17 cellular contexts compared by ENCODE assay signal in genomic region chr19:55344444-55344843, GRCh38. TPM values are rescaled to one million over a fixed set of nuclear protein-coding genes. Genes with fewer than 3 reads are reported as not detected.
A peak's percentile ranks its signal among the peaks of the same experiment; 100 is the strongest.
DNase-seq lines count a peak whose midpoint lies in the region; ATAC-seq and TF ChIP-seq lines count a peak whose summit lies in the region.
"Had no signal": no experiment of that assay in that cellular context is flagged by ENCODE, and none has a peak within 500 bp of the region (broad histone marks: within the 10 kb centered on the region; RNA-seq: fewer than 3 reads in every experiment).

No MANE protein-coding gene starts in this region.

- H3K4me2 ChIP-seq in GM23338: no peak overlapping the region

- no peaks in the 10 kb centered on the region for H3K9me2 ChIP-seq in GM23338 (ENCODE audit: insufficient read depth)

- H3K9me3 ChIP-seq in testis: no peaks in the 10 kb centered on the region
- H3K9me3 ChIP-seq in lower lobe of right lung: no peaks in the 10 kb centered on the region
- H3K9me3 ChIP-seq: body of pancreas, upper lobe of left lung had no signal

- 0 out of 2 replicates have a peak, but pooled peaks cover 3% of the 10 kb centered on the region for H4K20me1 ChIP-seq in GM23338 (replicated peaks; ENCODE audit: insufficient read depth)

- WGBS in testis, 2 donors: 78 to 79% methylated on average over 6 to 9 of the region's 9 CpGs

- ATAC-seq in lower lobe of right lung (no peak), GM23338 (no peak)
- ATAC-seq: activated T-cell treated with anti-CD3 and anti-CD28 coated beads, Interleukin-2, amount 50 U/mL, for 4 hours; body of pancreas; left ventricle myocardium superior had no signal

- peaks cover 27% of the 10 kb centered on the region for H3K27me3 Mint-ChIP-seq in GM23338 (ENCODE audit: insufficient read depth, low read depth, poor library complexity)

- TF ChIP-seq POLR2A in testis (IDR thresholded peaks at IDR 0.05): no peak

- H3K4me3 ChIP-seq in testis (no peak overlapping the region), lower lobe of right lung (no peak overlapping the region), GM23338 (no peak overlapping the region)
- H3K4me3 ChIP-seq: body of pancreas, GM23248, upper lobe of left lung had no signal

- H3K27ac Mint-ChIP-seq in GM23338: no peak overlapping the region
- H3K27ac Mint-ChIP-seq: activated B cell treated with CpG ODN at 0.5 μM for 24 hours had no signal

- H3K4me3 Mint-ChIP-seq in GM23338: no peak overlapping the region
- H3K4me3 Mint-ChIP-seq: activated B cell treated with CpG ODN at 0.5 μM for 24 hours; activated T-cell treated with anti-CD3 and anti-CD28 coated beads, Interleukin-2, amount 50 U/mL, for 4 hours had no signal

- H3K4me1 ChIP-seq in testis (peaks cover 16% of the 10 kb centered on the region), lower lobe of right lung (peaks cover 15% of the 10 kb centered on the region), GM23338 (ENCODE audit: insufficient read depth) (peaks cover 26% of the 10 kb centered on the region)

- H3K36me3 ChIP-seq in testis (ENCODE audit: low read depth, missing control alignments) (no peaks in the 10 kb centered on the region), lower lobe of right lung (peaks cover 29% of the 10 kb centered on the region), GM23338 (ENCODE audit: insufficient read depth) (no peaks in the 10 kb centered on the region; the same call in 1 of the 2 replicates)

- intact Hi-C loops in testis (cut with DNase I; ENCODE audit: low total_unique reads): loop anchor here (5.0 kb wide), 1 partner anchor 38 kb away; the partner anchor contains the start of gene TMEM238
- intact Hi-C loops in lower lobe of right lung (cut with DNase I): no loop called here

- DNase-seq in NCI-H2081 (lab: John Stamatoyannopoulos, UW) (peak; percentile 49 to 70), NCI-H2081 treated with DMSO at 0.1 percent for 48 hours (lab: John Stamatoyannopoulos, UW) (no peak), SHP77 treated with DMSO at 0.1 percent for 48 hours (lab: John Stamatoyannopoulos, UW) (peak; percentile 73), foreskin melanocyte (peak; percentile 58), testis (peak; percentile 45), activated gamma-delta T cell (lab: John Stamatoyannopoulos, UW) (no peak), lower lobe of right lung (no peak), GM23338 (ENCODE audit: low spot score) (no peak)
- DNase-seq: 8988T; activated B cell treated with CpG ODN at 0.5 μM for 24 hours; activated T-cell treated with anti-CD3 and anti-CD28 coated beads, Interleukin-2, amount 50 U/mL, for 4 hours; body of pancreas; GM23248; left ventricle myocardium superior; MV-4-11; NCI-H82; upper lobe of left lung had no signal

- no peaks in the 10 kb centered on the region for H3K9me3 Mint-ChIP-seq in GM23338
- H3K9me3 Mint-ChIP-seq: activated B cell treated with CpG ODN at 0.5 μM for 24 hours; activated T-cell treated with anti-CD3 and anti-CD28 coated beads, Interleukin-2, amount 50 U/mL, for 4 hours had no signal

- no peaks in the 10 kb centered on the region for H3K27me3 ChIP-seq in testis
- H3K27me3 ChIP-seq in lower lobe of right lung (ENCODE audit: low read depth): no peaks in the 10 kb centered on the region
- H3K27me3 ChIP-seq in GM23338 (ENCODE audit: insufficient read depth): no peaks in the 10 kb centered on the region
- H3K27me3 ChIP-seq: body of pancreas, upper lobe of left lung had no signal

- H3K27ac ChIP-seq in testis (no peak overlapping the region), lower lobe of right lung (no peak overlapping the region), GM23338 (ENCODE audit: low read depth) (no peak overlapping the region)
- H3K27ac ChIP-seq: body of pancreas, GM23248, upper lobe of left lung had no signal

- peaks cover 33% of the 10 kb centered on the region for H3K4me1 Mint-ChIP-seq in GM23338

- peaks cover 15% of the 10 kb centered on the region for H3F3A ChIP-seq in GM23338 (replicated peaks; ENCODE audit: low read depth)

- no peaks in the 10 kb centered on the region for H3K79me2 ChIP-seq in GM23338 (replicated peaks; ENCODE audit: insufficient read depth)

- no peak overlapping the region for H2AFZ ChIP-seq in GM23338
- H2AFZ ChIP-seq: GM23248 had no signal

- TF ChIP-seq CTCF in testis (IDR thresholded peaks at IDR 0.05) (no peak), lower lobe of right lung (IDR thresholded peaks at IDR 0.05) (no peak), GM23338 (conservative IDR thresholded peaks at IDR 0.05; ENCODE audit: low read depth in 2 of 2) (peak in 1 of 2 experiments; percentile 31; a peak in 2 of 4 replicates)

- peaks cover 39% of the 10 kb centered on the region for H3K36me3 Mint-ChIP-seq in GM23338 (ENCODE audit: low read depth)

TF ChIP-seq in GM23338, 12 proteins besides CTCF, POLR2A, EP300 and RAD21 (continues in another document):
- TF ChIP-seq NANOG (IDR thresholded peaks at IDR 0.05; ENCODE audit: borderline replicate concordance) (no peak), JUNB (IDR thresholded peaks at IDR 0.05; ENCODE audit: unreplicated experiment) (no peak), ZNF114 (CRISPR knock-in tag; IDR thresholded peaks at IDR 0.05) (no peak), REST (IDR thresholded peaks at IDR 0.05; ENCODE audit: unreplicated experiment) (no peak)

RNA-seq across cellular contexts. Expression of gene KMT5C, which starts 4.8 kb away (rescaled TPM):
- total RNA-seq in testis: 10 to 100 TPM; 48.8 to 62.9 TPM
- polyA plus RNA-seq in testis (ENCODE audit: insufficient read depth, low read depth, low replicate concordance): 14.6 TPM
- total RNA-seq in lower lobe of right lung: 14.7 TPM
- 34.3 and 43.2 TPM in 2 replicates for total RNA-seq in GM23338 (2014; rRNA removed; shearing (Covaris generic))
- polyA plus RNA-seq in GM23338 (2016; fragmentation: Nextera tagmentation; extraction: Ambion mirVana): 12.9 and 14.2 TPM in 2 replicates

RNA-seq across cellular contexts. Expression of gene COX6B2, which starts 10.1 kb away (rescaled TPM):
- total RNA-seq in testis: 10 to 100 TPM; 27.9 to 47.5 TPM
- polyA plus RNA-seq in testis (ENCODE audit: insufficient read depth, low read depth, low replicate concordance): 171 TPM
- not detected for total RNA-seq in lower lobe of right lung
- total RNA-seq in GM23338 (2014; rRNA removed; shearing (Covaris generic)): 2.7 and 2.9 TPM in 2 replicates
- polyA plus RNA-seq in GM23338 (2016; fragmentation: Nextera tagmentation; extraction: Ambion mirVana): 5.3 and 5.7 TPM in 2 replicates
- total RNA-seq: activated B cell treated with CpG ODN at 0.5 μM for 24 hours; activated T-cell treated with anti-CD3 and anti-CD28 coated beads, Interleukin-2, amount 50 U/mL, for 4 hours; GM23248; left ventricle myocardium superior had no signal
- polyA plus RNA-seq: GM23248 had no signal

RNA-seq across cellular contexts. Expression of gene GARIN5B, which starts 18.6 kb away (rescaled TPM):
- 10 to 100 TPM; 11.3 to 28.2 TPM for total RNA-seq in testis
- 49.6 TPM for polyA plus RNA-seq in testis (ENCODE audit: insufficient read depth, low read depth, low replicate concordance)
- total RNA-seq in lower lobe of right lung: not detected
- not detected in 2 replicates for total RNA-seq in GM23338 (2014; rRNA removed; shearing (Covaris generic))
- not detected in 2 replicates for polyA plus RNA-seq in GM23338 (2016; fragmentation: Nextera tagmentation; extraction: Ambion mirVana)
- total RNA-seq: activated B cell treated with CpG ODN at 0.5 μM for 24 hours; activated T-cell treated with anti-CD3 and anti-CD28 coated beads, Interleukin-2, amount 50 U/mL, for 4 hours; body of pancreas; GM23248; left ventricle myocardium superior; upper lobe of left lung had no signal
- polyA plus RNA-seq: GM23248 had no signal

RNA-seq across cellular contexts. Expression of gene TMEM150B, which starts 19.3 kb away (rescaled TPM):
- total RNA-seq in testis (1 to 10 TPM in 1 of 2 donors, not detected in 1; 2.2 TPM), lower lobe of right lung (45.5 TPM)
- polyA plus RNA-seq in testis (ENCODE audit: insufficient read depth, low read depth, low replicate concordance) (0.98 TPM), GM23338 (2016; fragmentation: Nextera tagmentation; extraction: Ambion mirVana) (0.29 and 0.40 TPM in 2 replicates)
- not detected in 2 replicates for total RNA-seq in GM23338 (2014; rRNA removed; shearing (Covaris generic))
- total RNA-seq: activated B cell treated with CpG ODN at 0.5 μM for 24 hours; activated T-cell treated with anti-CD3 and anti-CD28 coated beads, Interleukin-2, amount 50 U/mL, for 4 hours; GM23248 had no signal
- polyA plus RNA-seq: GM23248 had no signal

RNA-seq across cellular contexts. Expression of gene IL11, which starts 25.8 kb away (rescaled TPM):
- total RNA-seq in testis (1 to 10 TPM; 2.0 to 2.1 TPM), lower lobe of right lung (not detected)
- polyA plus RNA-seq in testis (ENCODE audit: insufficient read depth, low read depth, low replicate concordance) (1.2 TPM), GM23338 (2016; fragmentation: Nextera tagmentation; extraction: Ambion mirVana) (0.58 and 1.7 TPM in 2 replicates)
- 1.1 and 2.2 TPM in 2 replicates for total RNA-seq in GM23338 (2014; rRNA removed; shearing (Covaris generic))
- total RNA-seq: activated B cell treated with CpG ODN at 0.5 μM for 24 hours, body of pancreas, left ventricle myocardium superior had no signal

Comparison
In these comparisons a context has a peak if more than half of its experiments do, and no peak if none do; other contexts are left out.
1. DNase-seq: peak in NCI-H2081 (2 of 2), SHP77 treated with DMSO at 0.1 percent for 48 hours (single experiment), foreskin melanocyte (single experiment) and testis (single experiment); none in NCI-H2081 treated with DMSO at 0.1 percent for 48 hours (single experiment), activated gamma-delta T cell (single experiment), lower lobe of right lung (single experiment) and GM23338 (single experiment).
2. RNA of gene GARIN5B, which starts 18.6 kb away (total RNA-seq): 11.3 to 28.2 TPM in testis; not detected in lower lobe of right lung (single experiment) and not detected in GM23338; every median in the first group is over 10 times any median in the second.